Comparison of ENCODE assay signal across 18 cellular contexts in the genomic region with DNA sequence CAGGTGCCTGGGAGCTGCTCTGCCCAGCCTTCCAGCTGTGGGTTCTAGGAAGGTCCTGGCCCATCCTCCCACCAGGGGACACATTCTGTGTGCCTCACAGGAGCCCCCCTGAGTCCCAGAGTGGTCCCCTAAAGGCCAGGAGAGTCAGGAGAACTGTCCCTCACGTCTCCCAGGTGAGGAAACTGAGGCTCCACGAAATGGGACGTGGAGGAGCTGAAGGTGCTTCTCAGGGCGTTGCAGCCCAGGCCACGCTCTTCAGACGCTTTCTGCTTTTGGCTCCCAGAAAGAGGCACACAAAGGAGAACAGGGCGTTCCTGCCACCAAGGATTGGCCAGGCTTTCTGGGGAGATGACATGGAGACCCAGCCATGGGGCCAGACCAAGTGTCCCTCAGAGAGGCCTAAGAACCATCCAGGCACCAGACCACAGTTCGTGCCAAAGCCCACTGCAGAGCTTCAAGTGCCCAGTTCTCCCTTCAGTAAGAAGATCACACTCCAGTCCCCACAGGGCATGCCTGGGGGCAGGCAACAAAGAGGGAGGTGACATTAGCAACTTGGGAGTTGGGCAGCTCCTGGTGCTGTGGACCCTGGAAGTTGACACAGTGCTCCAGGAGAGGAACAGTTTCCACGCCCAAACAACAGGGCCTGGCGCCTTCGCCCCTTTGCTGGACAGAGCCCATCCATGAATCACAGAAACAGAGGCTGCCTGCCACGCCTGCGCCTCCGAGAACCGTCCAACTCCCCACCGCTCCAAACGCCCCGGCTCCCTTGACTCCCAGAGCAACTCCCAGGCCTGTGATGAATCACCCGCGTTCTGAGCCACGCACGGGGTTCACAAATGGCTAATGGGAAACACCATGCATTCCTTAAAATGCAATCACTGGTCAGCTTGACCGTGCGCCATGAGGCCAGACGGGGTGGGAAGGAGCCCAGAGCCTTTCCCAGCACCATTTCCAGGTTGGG.
A peak's percentile ranks its signal among the peaks of the same experiment; 100 is the strongest.
DNase-seq lines count a peak whose midpoint lies in the region; ATAC-seq and TF ChIP-seq lines count a peak whose summit lies in the region.
"Had no signal": no experiment of that assay in that cellular context is flagged by ENCODE, and none has a peak within 500 bp of the region (broad histone marks: within the 10 kb centered on the region; RNA-seq: fewer than 3 reads in every experiment).

No MANE protein-coding gene starts in this region.

- H3K4me1 ChIP-seq in prostate gland (replicated peaks) = no peaks in the 10 kb centered on the region
- H3K4me1 ChIP-seq: Caco-2, SJSA1 had no signal

- H3K36me3 ChIP-seq in H7 (replicated peaks; ENCODE audit: control insufficient read depth, insufficient read depth, low read length) (no peaks in the 10 kb centered on the region), prostate gland (no peaks in the 10 kb centered on the region)
- H3K36me3 ChIP-seq: SJSA1 had no signal

- H3K4me3 ChIP-seq in H7 (ENCODE audit: insufficient read depth, low read depth, low read length) (no peak overlapping the region), prostate gland (no peak overlapping the region)
- H3K4me3 ChIP-seq: SJSA1 had no signal

- peak; percentile 15 for DNase-seq in D341Med (ENCODE audit: low spot score)
- peak; percentile 23 for DNase-seq in H7
- peak; percentile 46 for DNase-seq in islet precursor cell
- peak; percentile 2 for DNase-seq in prostate gland (ENCODE audit: low spot score)
- no peak for DNase-seq in NCI-H1417 treated with DMSO at 0.1 percent for 48 hours (lab: John Stamatoyannopoulos, UW)
- no peak for DNase-seq in dedifferentiated amniotic fluid mesenchymal stem cell (ENCODE audit: extremely low spot score)
- DNase-seq: Caco-2, DMS53, KG1, NCI-H1436 treated with DMSO at 0.1 percent for 48 hours, NCI-H2029 treated with DMSO at 0.1 percent for 48 hours, NCI-H510A treated with DMSO at 0.1 percent for 48 hours, NCI-H82, PC-3 had no signal

- ATAC-seq in GM21737 (IDR thresholded peaks at IDR 0.05; ENCODE audit: unreplicated experiment) = no peak
- ATAC-seq: HCT116, PC-3 had no signal

- no peaks in the 10 kb centered on the region for H3K27me3 ChIP-seq in H7 (ENCODE audit: control insufficient read depth, insufficient read depth, low read length)
- H3K27me3 ChIP-seq in prostate gland (replicated peaks; ENCODE audit: insufficient read depth) = peaks cover 8% of the 10 kb centered on the region
- H3K27me3 ChIP-seq: SJSA1 had no signal

- intact Hi-C loops in prostate gland (cut with DNase I) = no loop called here

- TF ChIP-seq POLR2A in prostate gland (IDR thresholded peaks at IDR 0.05) = no peak

- no peak overlapping the region for H3K27ac ChIP-seq in prostate gland
- H3K27ac ChIP-seq: RWPE1, SJSA1 had no signal

- H3K9me3 ChIP-seq in prostate gland = no peaks in the 10 kb centered on the region
- H3K9me3 ChIP-seq: Caco-2 had no signal

- 78% methylated on average over 25 of the region's 25 CpGs for WGBS in prostate gland

- no peak for TF ChIP-seq CTCF in prostate gland (IDR thresholded peaks at IDR 0.05)

Comparison
In these comparisons a context has a peak if more than half of its experiments do, and no peak if none do; other contexts are left out.
1. DNase-seq: peak in D341Med (single experiment), H7 (single experiment), islet precursor cell (single experiment) and prostate gland (single experiment); none in NCI-H1417 treated with DMSO at 0.1 percent for 48 hours (single experiment) and dedifferentiated amniotic fluid mesenchymal stem cell (single experiment).